10 cellular contexts compared by ENCODE assay signal in genomic region chr1:184424945-184425344, GRCh38.
"Had no signal": no experiment of that assay in that cellular context is flagged by ENCODE, and none has a peak within 500 bp of the region (broad histone marks: within the 10 kb centered on the region; RNA-seq: fewer than 3 reads in every experiment).

No MANE protein-coding gene starts in this region.

- H3K4me1 Mint-ChIP-seq: T-cell had no signal

- H3K9me3 Mint-ChIP-seq: activated naive CD4-positive, alpha-beta T cell treated with anti-CD3 and anti-CD28 coated beads for 36 hours; stimulated activated naive CD8-positive, alpha-beta T cell treated with anti-CD3 and anti-CD28 coated beads, Interleukin-15, Interleukin-2, amounts not matched to agents 100 ng/mL and 50 ng/mL, for 24 hours; T-cell had no signal

- H3K27ac Mint-ChIP-seq: activated naive CD4-positive, alpha-beta T cell treated with anti-CD3 and anti-CD28 coated beads for 36 hours; progenitor cell of endocrine pancreas; stimulated activated naive CD8-positive, alpha-beta T cell treated with anti-CD3 and anti-CD28 coated beads, Interleukin-15, Interleukin-2, amounts not matched to agents 100 ng/mL and 50 ng/mL, for 24 hours; T-cell had no signal

- FAIRE-seq: endometrium, frontal cortex had no signal

- DNase-seq: activated CD4-positive, CD25-positive, alpha-beta regulatory T cell treated with anti-CD3 and anti-CD28 coated beads, Interleukin-2, amount 50 U/mL, for 72 hours; activated naive CD4-positive, alpha-beta T cell treated with anti-CD3 and anti-CD28 coated beads for 36 hours; head of caudate nucleus; right cardiac atrium; T-cell; T-helper 9 cell had no signal

- H3K36me3 Mint-ChIP-seq: T-cell had no signal

- H3K4me3 Mint-ChIP-seq: activated naive CD4-positive, alpha-beta T cell treated with anti-CD3 and anti-CD28 coated beads for 36 hours; stimulated activated naive CD8-positive, alpha-beta T cell treated with anti-CD3 and anti-CD28 coated beads, Interleukin-15, Interleukin-2, amounts not matched to agents 100 ng/mL and 50 ng/mL, for 24 hours; T-cell had no signal

- ATAC-seq: T-cell had no signal
